ENCODE assay signal across 1 cellular context in the genomic region with DNA sequence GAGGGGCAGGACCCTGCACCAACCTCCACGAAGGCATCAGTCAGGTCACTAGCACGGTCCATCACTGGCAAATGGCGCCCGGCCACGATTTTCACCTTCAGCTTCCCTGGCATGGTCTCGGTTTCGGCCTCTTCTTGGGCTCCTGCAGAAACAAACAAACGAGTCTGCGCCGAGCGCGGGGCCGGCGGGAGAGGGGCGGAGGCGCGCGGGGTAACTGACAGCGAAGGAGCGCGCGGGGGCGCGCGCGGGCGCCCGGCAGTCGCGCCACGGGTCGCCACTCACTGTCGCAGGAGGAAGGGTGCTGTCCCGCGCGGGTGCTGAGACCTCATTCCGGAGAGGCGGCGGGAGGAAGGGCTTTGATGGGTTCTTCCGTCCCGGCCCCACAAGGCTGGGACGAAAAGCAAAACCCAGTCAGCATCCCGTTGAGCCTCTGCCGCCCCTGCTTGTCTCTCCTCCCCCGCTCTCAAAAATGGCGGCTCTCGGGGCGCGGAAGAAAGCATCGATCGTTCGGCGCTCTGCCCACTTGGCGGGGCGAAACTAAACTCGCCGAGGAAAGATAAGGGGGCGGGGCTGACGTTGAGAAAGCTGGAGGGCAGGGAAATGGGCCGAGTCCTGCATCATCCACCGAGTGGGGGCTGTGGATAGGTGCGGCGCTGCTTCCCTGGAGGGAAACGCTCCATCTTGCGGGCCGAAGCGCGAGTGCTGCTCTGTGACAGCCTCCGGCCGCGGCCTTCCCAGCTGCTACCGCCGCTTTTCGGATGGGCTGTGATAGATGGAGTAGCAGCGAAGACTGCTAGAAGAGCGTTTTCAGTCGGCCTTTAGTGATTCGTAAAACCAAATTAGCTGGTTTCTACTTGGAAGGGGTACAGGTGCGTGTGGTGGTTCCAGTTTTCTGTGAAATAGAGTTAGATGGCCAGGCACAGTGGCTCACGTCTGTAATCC.
A peak's percentile ranks its signal among the peaks of the same experiment; 100 is the strongest.
TF ChIP-seq lines count a peak whose summit lies in the region.

A gene with protein sequence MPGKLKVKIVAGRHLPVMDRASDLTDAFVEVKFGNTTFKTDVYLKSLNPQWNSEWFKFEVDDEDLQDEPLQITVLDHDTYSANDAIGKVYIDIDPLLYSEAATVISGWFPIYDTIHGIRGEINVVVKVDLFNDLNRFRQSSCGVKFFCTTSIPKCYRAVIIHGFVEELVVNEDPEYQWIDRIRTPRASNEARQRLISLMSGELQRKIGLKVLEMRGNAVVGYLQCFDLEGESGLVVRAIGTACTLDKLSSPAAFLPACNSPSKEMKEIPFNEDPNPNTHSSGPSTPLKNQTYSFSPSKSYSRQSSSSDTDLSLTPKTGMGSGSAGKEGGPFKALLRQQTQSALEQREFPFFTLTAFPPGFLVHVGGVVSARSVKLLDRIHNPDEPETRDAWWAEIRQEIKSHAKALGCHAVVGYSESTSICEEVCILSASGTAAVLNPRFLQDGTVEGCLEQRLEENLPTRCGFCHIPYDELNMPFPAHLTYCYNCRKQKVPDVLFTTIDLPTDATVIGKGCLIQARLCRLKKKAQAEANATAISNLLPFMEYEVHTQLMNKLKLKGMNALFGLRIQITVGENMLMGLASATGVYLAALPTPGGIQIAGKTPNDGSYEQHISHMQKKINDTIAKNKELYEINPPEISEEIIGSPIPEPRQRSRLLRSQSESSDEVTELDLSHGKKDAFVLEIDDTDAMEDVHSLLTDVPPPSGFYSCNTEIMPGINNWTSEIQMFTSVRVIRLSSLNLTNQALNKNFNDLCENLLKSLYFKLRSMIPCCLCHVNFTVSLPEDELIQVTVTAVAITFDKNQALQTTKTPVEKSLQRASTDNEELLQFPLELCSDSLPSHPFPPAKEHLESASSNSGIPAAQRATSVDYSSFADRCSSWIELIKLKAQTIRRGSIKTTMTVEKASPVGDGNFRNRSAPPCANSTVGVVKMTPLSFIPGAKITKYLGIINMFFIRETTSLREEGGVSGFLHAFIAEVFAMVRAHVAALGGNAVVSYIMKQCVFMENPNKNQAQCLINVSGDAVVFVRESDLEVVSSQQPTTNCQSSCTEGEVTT (minus strand): TSS at position 505 of the 942 bp plus-strand sequence. CDS start 392 bp downstream, at position 113.

TF ChIP-seq in liver, 16 proteins besides CTCF, POLR2A, EP300 and RAD21 (continued from another document):
- TF ChIP-seq, protein P1, sequence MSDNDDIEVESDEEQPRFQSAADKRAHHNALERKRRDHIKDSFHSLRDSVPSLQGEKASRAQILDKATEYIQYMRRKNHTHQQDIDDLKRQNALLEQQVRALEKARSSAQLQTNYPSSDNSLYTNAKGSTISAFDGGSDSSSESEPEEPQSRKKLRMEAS (IDR thresholded peaks at IDR 0.05) = peak; percentile 62
- peak; percentile 55 for TF ChIP-seq FOXA1 (IDR thresholded peaks at IDR 0.05)
TF ChIP-seq in liver: peak in this region for 12.
